2 cellular contexts compared by ENCODE assay signal in the genomic region with DNA sequence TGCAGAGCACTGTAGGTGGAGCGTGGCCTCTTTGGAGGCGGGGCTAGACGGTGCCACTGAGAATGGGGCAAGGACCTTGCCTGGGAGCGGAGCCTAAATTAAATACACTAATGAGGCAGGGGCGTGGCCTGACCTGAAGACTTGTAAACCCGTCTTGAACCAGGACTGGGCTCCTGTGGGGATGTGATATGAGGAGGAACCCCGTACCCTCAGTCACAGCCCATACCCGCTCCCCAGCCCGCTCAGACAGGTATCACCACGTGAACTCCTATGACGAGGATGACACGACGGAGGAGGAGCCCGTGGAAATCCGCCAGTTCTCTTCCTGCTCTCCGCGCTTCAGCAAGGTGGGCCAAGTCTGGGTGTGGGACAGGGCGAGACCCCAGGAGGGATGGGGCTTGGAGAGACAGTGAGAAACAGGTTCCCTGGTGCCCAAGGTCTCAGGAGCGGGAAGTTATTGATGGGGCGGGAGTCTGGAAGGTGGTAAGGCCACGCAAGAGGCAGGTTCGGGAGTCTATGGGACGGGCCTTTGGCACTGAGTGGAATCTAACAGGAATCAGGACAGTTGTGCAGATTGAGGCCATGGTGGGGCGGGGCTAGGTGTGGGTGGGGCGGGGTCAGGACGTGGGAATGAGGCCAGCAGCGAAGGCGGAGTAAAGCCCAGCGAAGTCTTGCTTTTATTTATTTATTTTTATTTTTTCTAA.
TF ChIP-seq lines count a peak whose summit lies in the region.

No MANE protein-coding gene starts in this region.

TF ChIP-seq in HCT116, 20 proteins besides CTCF, POLR2A, EP300 and RAD21 (continued from another document):
- no peak for TF ChIP-seq TCF7L2 (IDR thresholded peaks at IDR 0.05; ENCODE audit: borderline replicate concordance, extremely low read depth, insufficient read depth, insufficient read length)
- TF ChIP-seq JUND (IDR thresholded peaks at IDR 0.05) = no peak
- no peak for TF ChIP-seq FOSL1 (IDR thresholded peaks at IDR 0.05; ENCODE audit: low read depth)
- no peak for TF ChIP-seq ZNF274 (IDR thresholded peaks at IDR 0.05; ENCODE audit: low read depth, low read length)
- TF ChIP-seq SRF (IDR thresholded peaks at IDR 0.05; ENCODE audit: low read depth) = no peak
- no peak for TF ChIP-seq ZBTB33 (IDR thresholded peaks at IDR 0.05; ENCODE audit: extremely low read depth, insufficient replicate concordance, low read length)
- TF ChIP-seq SIN3A (IDR thresholded peaks at IDR 0.05; ENCODE audit: low read depth) = no peak
- TF ChIP-seq CEBPB (IDR thresholded peaks at IDR 0.05; ENCODE audit: low read depth) = no peak
- no peak for TF ChIP-seq REST (IDR thresholded peaks at IDR 0.05; ENCODE audit: low read depth)
- TF ChIP-seq YY1 (IDR thresholded peaks at IDR 0.05; ENCODE audit: extremely low read depth, insufficient replicate concordance, low read depth, low read length) = no peak
- TF ChIP-seq EGR1 (IDR thresholded peaks at IDR 0.05; ENCODE audit: low read depth) = no peak
- no peak for TF ChIP-seq EZH2 (IDR thresholded peaks at IDR 0.05)
- no peak for TF ChIP-seq ZFX (IDR thresholded peaks at IDR 0.05)
- no peak for TF ChIP-seq ATF3 (IDR thresholded peaks at IDR 0.05)
- no peak for TF ChIP-seq POLR2AphosphoS5 (IDR thresholded peaks at IDR 0.05; ENCODE audit: low read depth, low read length)

TF ChIP-seq in SK-N-SH, 30 proteins besides CTCF, POLR2A, EP300 and RAD21 (continued from another document):
- TF ChIP-seq REST (IDR thresholded peaks at IDR 0.05; ENCODE audit: low read depth, low read length) (no peak), SMC3 (IDR thresholded peaks at IDR 0.05; ENCODE audit: low read depth, low read length) (no peak), RCOR1 (IDR thresholded peaks at IDR 0.05; ENCODE audit: low read length) (no peak), ELF1 (IDR thresholded peaks at IDR 0.05) (no peak), EZH2phosphoT487 (IDR thresholded peaks at IDR 0.05; ENCODE audit: borderline replicate concordance, low read depth) (no peak), POLR2AphosphoS5 (IDR thresholded peaks at IDR 0.05; ENCODE audit: low read depth, low read length) (no peak), TEAD4 (IDR thresholded peaks at IDR 0.05; ENCODE audit: borderline replicate concordance, insufficient read depth) (no peak), TCF12 (IDR thresholded peaks at IDR 0.05) (no peak), TAF1 (IDR thresholded peaks at IDR 0.05; ENCODE audit: borderline replicate concordance, low read depth, low read length) (no peak), PBX3 (IDR thresholded peaks at IDR 0.05) (no peak), MEF2A (IDR thresholded peaks at IDR 0.05; ENCODE audit: borderline replicate concordance, low read depth) (no peak), RFX5 (IDR thresholded peaks at IDR 0.05; ENCODE audit: low read length) (no peak), SIN3A (IDR thresholded peaks at IDR 0.05; ENCODE audit: borderline replicate concordance, low read depth, low read length) (no peak)
- TF ChIP-seq, protein P1, sequence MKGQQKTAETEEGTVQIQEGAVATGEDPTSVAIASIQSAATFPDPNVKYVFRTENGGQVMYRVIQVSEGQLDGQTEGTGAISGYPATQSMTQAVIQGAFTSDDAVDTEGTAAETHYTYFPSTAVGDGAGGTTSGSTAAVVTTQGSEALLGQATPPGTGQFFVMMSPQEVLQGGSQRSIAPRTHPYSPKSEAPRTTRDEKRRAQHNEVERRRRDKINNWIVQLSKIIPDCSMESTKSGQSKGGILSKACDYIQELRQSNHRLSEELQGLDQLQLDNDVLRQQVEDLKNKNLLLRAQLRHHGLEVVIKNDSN (IDR thresholded peaks at IDR 0.05; ENCODE audit: borderline replicate concordance, low read depth) = no peak
- TF ChIP-seq, protein P2, sequence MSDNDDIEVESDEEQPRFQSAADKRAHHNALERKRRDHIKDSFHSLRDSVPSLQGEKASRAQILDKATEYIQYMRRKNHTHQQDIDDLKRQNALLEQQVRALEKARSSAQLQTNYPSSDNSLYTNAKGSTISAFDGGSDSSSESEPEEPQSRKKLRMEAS (IDR thresholded peaks at IDR 0.05; ENCODE audit: low read depth) = no peak
- TF ChIP-seq, protein P3, sequence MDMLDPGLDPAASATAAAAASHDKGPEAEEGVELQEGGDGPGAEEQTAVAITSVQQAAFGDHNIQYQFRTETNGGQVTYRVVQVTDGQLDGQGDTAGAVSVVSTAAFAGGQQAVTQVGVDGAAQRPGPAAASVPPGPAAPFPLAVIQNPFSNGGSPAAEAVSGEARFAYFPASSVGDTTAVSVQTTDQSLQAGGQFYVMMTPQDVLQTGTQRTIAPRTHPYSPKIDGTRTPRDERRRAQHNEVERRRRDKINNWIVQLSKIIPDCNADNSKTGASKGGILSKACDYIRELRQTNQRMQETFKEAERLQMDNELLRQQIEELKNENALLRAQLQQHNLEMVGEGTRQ (IDR thresholded peaks at IDR 0.05; ENCODE audit: borderline replicate concordance, low read depth, low read length) = no peak
